8 cellular contexts compared by ENCODE assay signal in the genomic region with DNA sequence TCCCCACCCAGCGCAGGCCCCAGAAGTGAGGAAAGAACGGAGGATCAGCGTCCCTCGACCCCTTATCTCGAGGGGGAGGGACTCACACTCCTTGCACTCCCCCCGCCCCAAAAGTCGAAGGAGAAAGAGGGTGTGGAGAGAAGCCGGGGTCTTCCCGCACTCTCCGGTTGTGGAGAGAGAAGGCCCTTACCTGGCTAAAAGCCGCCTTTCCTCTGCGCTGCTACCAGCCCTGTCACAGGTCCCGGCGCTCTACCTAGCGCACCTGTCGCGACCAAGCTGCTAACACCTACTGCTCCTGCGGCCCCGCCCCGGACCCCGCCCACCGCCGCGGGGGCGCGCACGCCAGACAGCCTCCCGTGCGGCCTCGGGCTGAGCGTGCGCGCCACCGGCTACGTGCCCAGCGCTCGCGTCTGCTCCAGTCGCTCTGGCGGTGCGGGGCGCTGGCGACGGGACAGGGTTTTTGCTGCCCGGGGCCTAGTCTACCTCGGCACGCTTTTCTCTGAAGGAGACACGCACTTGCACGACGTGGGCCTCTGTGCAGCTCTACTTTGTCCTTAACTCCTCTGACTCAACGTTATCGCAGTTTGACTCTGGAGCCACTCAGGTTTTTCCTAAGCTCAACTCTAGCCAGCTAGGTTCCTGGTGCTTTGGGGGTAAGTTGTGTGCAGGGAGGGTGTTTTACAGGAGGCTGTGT. TPM values are rescaled to one million over a fixed set of nuclear protein-coding genes. Genes with fewer than 3 reads are reported as not detected.
DNase-seq lines count a peak whose midpoint lies in the region; ATAC-seq, FAIRE-seq and TF ChIP-seq lines count a peak whose summit lies in the region.

LIMA1 (minus strand) TSS at position 291 of the 694 bp plus-strand sequence. CDS start 34,769 bp downstream, outside the sequence.

- POLR2A ChIA-PET in PC-9 (lab: Charles Lee; ENCODE audit: unreplicated experiment): interaction anchor here (0.5 to 1.6 kb wide), 12 partner anchors 15 to 960 kb away, joined by 3 to 10 read pairs (median 4); partner anchors contain the start of genes TMBIM6 and TROAP

- H3K4me2 ChIP-seq in PC-9: peak within 1 kb of the TSS; percentile 99

- no TSS peak for BruUV-seq in PC-9 (replicated peaks; lab: Mats Ljungman, UMichigan)

- peaks cover 6% of the 10 kb centered on the region; the same call in 1 of the 2 replicates for H3F3A ChIP-seq in PC-9 (ENCODE audit: insufficient read depth, low read depth)

- peak within 1 kb of the TSS; percentile 99 for H2AFZ ChIP-seq in PC-9

- DNase-seq in D721Med (ENCODE audit: insufficient read length, low spot score) (peak; percentile 79), PC-9 (peak; percentile 83 to 96), erythroblast (lab: John Stamatoyannopoulos, UW) (peak; percentile 93 to 94)
- DNase-seq in activated T-cell treated with anti-CD3 and anti-CD28 coated beads, Interleukin-2, amount 50 U/mL, for 1 hour: peak; percentile 95
- peak; percentile 93 for DNase-seq in stimulated activated CD8-positive, alpha-beta memory T cell treated with anti-CD3 and anti-CD28 coated beads, Interleukin-4, amount 100 ng/mL, for 48 hours

- H3K27ac ChIP-seq in PC-9: peak within 1 kb of the TSS; percentile 71
- H3K27ac ChIP-seq in mucosa of rectum (ENCODE audit: low read depth in 2 of 2, low read length in 2 of 2): peak within 1 kb of the TSS; percentile 88 to 90

- no peak for FAIRE-seq in D721Med (lab: Jason Lieb, UNC)

- H3K36me3 ChIP-seq in PC-9 (ENCODE audit: low read depth) (0 out of 2 replicates have a peak, but pooled peaks cover 6% of the 10 kb centered on the region), mucosa of rectum (ENCODE audit: control insufficient read depth in 2 of 2, insufficient read depth in 2 of 2, low read length in 2 of 2) (peaks cover 0 to 2% of the 10 kb centered on the region in 2 donors)

- peaks cover 41% of the 10 kb centered on the region for H3K4me1 ChIP-seq in PC-9 (replicated peaks; ENCODE audit: insufficient read depth)
- peaks cover 2 to 8% of the 10 kb centered on the region in 2 donors for H3K4me1 ChIP-seq in mucosa of rectum (ENCODE audit: control insufficient read depth in 2 of 2, insufficient read depth in 2 of 2, low read length in 2 of 2)

- no peaks in the 10 kb centered on the region for H3K9me3 ChIP-seq in PC-9 (ENCODE audit: insufficient read depth, low read depth)
- no peaks in the 10 kb centered on the region for H3K9me3 ChIP-seq in mucosa of rectum (ENCODE audit: control insufficient read depth in 2 of 2, low read length in 2 of 2)

- no peaks in the 10 kb centered on the region for H3K9me2 ChIP-seq in PC-9 (ENCODE audit: insufficient read depth)

- H3K79me2 ChIP-seq in PC-9 (ENCODE audit: low read depth): peaks cover 59% of the 10 kb centered on the region

- TF ChIP-seq CTCF in D721Med (IDR thresholded peaks at IDR 0.05; ENCODE audit: insufficient read depth, missing control alignments): no peak
- TF ChIP-seq CTCF in PC-9 (conservative IDR thresholded peaks at IDR 0.05): peak; percentile 41; the same call in 1 of the 2 replicates

- no peak for TF ChIP-seq RAD21 in Ishikawa (IDR thresholded peaks at IDR 0.05; ENCODE audit: low read depth)

- H3K9ac ChIP-seq in mucosa of rectum (ENCODE audit: low read depth in 1 of 2, low read length in 2 of 2): peak within 1 kb of the TSS; percentile 92 to 96

- TF ChIP-seq POLR2A in erythroblast (IDR thresholded peaks at IDR 0.05; ENCODE audit: low read length): peak; percentile 88

- peak within 1 kb of the TSS; percentile 97 for H3K4me3 ChIP-seq in PC-9
- H3K4me3 ChIP-seq in mucosa of rectum (ENCODE audit: low read length in 2 of 2): peak within 1 kb of the TSS; percentile 83 to 96

- CTCF ChIA-PET in PC-9 (lab: Charles Lee): interaction anchor here (0.5 to 1.3 kb wide), 3 partner anchors 31 to 198 kb away, joined by 3 read pairs; partner anchors contain the start of gene SMARCD1

- H4K20me1 ChIP-seq in PC-9 (ENCODE audit: insufficient read depth): no peaks in the 10 kb centered on the region

- intact Hi-C loops in PC-9 (cut with micrococcal nuclease; ENCODE audit: unreplicated experiment): loop anchor here (1.0 kb wide), 3 partner anchors 31 to 59 kb away; no protein-coding TSS in a partner anchor

- no peak; the same call in 1 of the 2 replicates for TF ChIP-seq EP300 in Ishikawa (IDR thresholded peaks at IDR 0.05; ENCODE audit: borderline replicate concordance)

- H3K27me3 ChIP-seq in PC-9 (ENCODE audit: insufficient read depth, low read depth) (no peaks in the 10 kb centered on the region), mucosa of rectum (ENCODE audit: control insufficient read depth in 2 of 2, insufficient read depth in 2 of 2, low read length in 2 of 2) (no peaks in the 10 kb centered on the region)

- peak; percentile 93 for ATAC-seq in GM21529 (IDR thresholded peaks at IDR 0.05; ENCODE audit: unreplicated experiment)

TF ChIP-seq in Ishikawa, 13 proteins besides CTCF, POLR2A, EP300 and RAD21:
- TF ChIP-seq, protein P1, sequence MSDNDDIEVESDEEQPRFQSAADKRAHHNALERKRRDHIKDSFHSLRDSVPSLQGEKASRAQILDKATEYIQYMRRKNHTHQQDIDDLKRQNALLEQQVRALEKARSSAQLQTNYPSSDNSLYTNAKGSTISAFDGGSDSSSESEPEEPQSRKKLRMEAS (IDR thresholded peaks at IDR 0.05): peak; percentile 90
- TF ChIP-seq TCF12 (IDR thresholded peaks at IDR 0.05; ENCODE audit: low read depth) (peak; percentile 56; the same call in 1 of the 2 replicates), CEBPB (IDR thresholded peaks at IDR 0.05) (no peak), TEAD4 (IDR thresholded peaks at IDR 0.05) (peak; percentile 44; the same call in 1 of the 2 replicates), TAF1 (IDR thresholded peaks at IDR 0.05; ENCODE audit: low read depth) (peak; percentile 96), ZBTB7A (IDR thresholded peaks at IDR 0.05; ENCODE audit: low read depth) (peak; percentile 81; the same call in 1 of the 2 replicates), EGR1 (IDR thresholded peaks at IDR 0.05) (0 out of 2 replicates have a peak, but pooled peaks have one; percentile 34)
- TF ChIP-seq, protein P2, sequence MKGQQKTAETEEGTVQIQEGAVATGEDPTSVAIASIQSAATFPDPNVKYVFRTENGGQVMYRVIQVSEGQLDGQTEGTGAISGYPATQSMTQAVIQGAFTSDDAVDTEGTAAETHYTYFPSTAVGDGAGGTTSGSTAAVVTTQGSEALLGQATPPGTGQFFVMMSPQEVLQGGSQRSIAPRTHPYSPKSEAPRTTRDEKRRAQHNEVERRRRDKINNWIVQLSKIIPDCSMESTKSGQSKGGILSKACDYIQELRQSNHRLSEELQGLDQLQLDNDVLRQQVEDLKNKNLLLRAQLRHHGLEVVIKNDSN (IDR thresholded peaks at IDR 0.05): no peak

RNA-seq across cellular contexts. Expression of gene LIMA1, which starts in this region (rescaled TPM):
- total RNA-seq in PC-9 (2021): 73.1 and 98.6 TPM in 2 replicates

Comparison
In these comparisons a context has a peak if more than half of its experiments do, and no peak if none do; other contexts are left out.
1. Peak in every context shown above with its lines: DNase-seq, ATAC-seq, H3K4me3 ChIP-seq and H3K27ac ChIP-seq.